23 cellular contexts compared by ENCODE assay signal in the genomic region with DNA sequence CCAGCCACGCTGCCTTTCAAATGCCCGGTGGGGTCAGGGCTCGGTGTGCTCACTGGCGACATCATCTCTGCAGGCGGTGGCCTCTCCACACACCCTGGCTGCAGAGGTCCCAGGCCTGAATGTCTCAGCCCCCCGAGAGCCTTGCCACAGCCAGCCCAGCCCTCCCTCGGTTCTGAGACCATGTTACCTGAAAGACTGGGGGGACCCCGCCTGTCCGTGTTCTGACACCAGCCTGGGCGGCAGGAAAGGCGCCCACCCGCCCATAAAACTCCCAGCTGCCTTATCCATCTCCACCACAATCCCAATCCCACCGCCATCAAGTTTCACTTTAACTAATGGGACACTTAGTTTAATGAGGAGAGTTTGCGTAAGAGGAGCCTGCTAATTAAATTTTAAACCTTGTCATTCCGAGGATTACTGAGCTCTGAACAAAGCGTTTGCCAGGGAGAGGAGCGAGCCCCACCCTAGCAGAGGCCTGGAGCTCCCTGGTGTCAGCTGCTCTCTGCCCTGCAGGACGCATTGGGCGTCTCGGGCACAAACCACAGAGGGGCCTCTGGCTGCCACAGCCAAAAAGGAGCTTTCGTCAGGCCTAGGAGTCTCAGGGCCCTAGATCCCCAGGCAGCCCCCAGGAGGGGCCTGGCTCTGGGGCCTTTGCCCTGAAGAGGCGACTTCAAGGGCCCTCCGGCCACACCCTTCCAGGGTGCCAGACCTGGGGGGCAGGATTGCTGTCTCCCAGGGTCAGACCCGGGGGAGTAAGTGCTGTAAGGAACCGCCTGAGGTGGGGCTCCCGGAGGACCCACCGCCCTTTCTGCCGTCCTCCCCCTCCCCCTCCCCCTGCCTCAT. TPM values are rescaled to one million over a fixed set of nuclear protein-coding genes. Genes with fewer than 3 reads are reported as not detected.
A peak's percentile ranks its signal among the peaks of the same experiment; 100 is the strongest.
DNase-seq lines count a peak whose midpoint lies in the region; ATAC-seq and TF ChIP-seq lines count a peak whose summit lies in the region.
"Had no signal": no experiment of that assay in that cellular context is flagged by ENCODE, and none has a peak within 500 bp of the region (broad histone marks: within the 10 kb centered on the region; RNA-seq: fewer than 3 reads in every experiment).

No MANE protein-coding gene starts in this region.

- no peak for ATAC-seq in activated CD4-positive, CD25-positive, alpha-beta regulatory T cell treated with anti-CD3 and anti-CD28 coated beads, Interleukin-2, amount 50 U/mL, for 24 hours
- ATAC-seq: heart right ventricle, left lung, upper lobe of right lung had no signal

- TF ChIP-seq POLR2A in NB4 (IDR thresholded peaks at IDR 0.05; ENCODE audit: extremely low read depth, insufficient read length), result no peak

- H3K27ac ChIP-seq in WERI-Rb-1 (peak overlapping the region; percentile 100), substantia nigra (ENCODE audit: low read depth, low read length, poor library complexity, severe bottlenecking) (no peak overlapping the region)
- H3K27ac ChIP-seq: heart right ventricle, left lung, upper lobe of right lung, VCaP had no signal

- no peak for TF ChIP-seq CTCF in NB4 (IDR thresholded peaks at IDR 0.05; ENCODE audit: low read depth, low read length)
- TF ChIP-seq CTCF in WERI-Rb-1 (IDR thresholded peaks at IDR 0.05; ENCODE audit: low read depth, low read length), result peak; percentile 34

- peaks cover 7% of the 10 kb centered on the region for H3K36me3 ChIP-seq in WERI-Rb-1
- H3K36me3 ChIP-seq: heart right ventricle, left lung, MG63, upper lobe of right lung had no signal

- H3K9me3 ChIP-seq in WERI-Rb-1 (ENCODE audit: severe bottlenecking), result no peaks in the 10 kb centered on the region
- H3K9me3 ChIP-seq: heart right ventricle, left lung, MG63, upper lobe of right lung had no signal

- no peaks in the 10 kb centered on the region for H3K27me3 ChIP-seq in WERI-Rb-1 (ENCODE audit: insufficient read depth, low read depth, severe bottlenecking)

- H3K4me3 ChIP-seq in NB4 (ENCODE audit: low read depth, low read length) (no peak overlapping the region), WERI-Rb-1 (ENCODE audit: low read depth, low read length) (peak overlapping the region; percentile 44)
- H3K4me3 ChIP-seq: heart right ventricle, left lung, MG63, upper lobe of right lung had no signal

- intact Hi-C loops in posterior vena cava (cut with DNase I), result loop anchor here in 1 of 2 donors (10.0 kb wide), 1 partner anchor 95 kb away; no protein-coding TSS in a partner anchor

- DNase-seq in NOMO-1 treated with DMSO at 0.1 percent for 48 hours (lab: John Stamatoyannopoulos, UW; ENCODE audit: unreplicated experiment) (peak; percentile 43), NOMO-1 treated with dmso at 0.1 percent for 144 hours (lab: John Stamatoyannopoulos, UW; ENCODE audit: unreplicated experiment) (no peak), NB4 (ENCODE audit: low read depth) (peak; percentile 77), WERI-Rb-1 (peak; percentile 96), renal cortical epithelial cell (ENCODE audit: low read depth) (peak; percentile 17), substantia nigra (lab: John Stamatoyannopoulos, UW) (no peak), posterior vena cava (ENCODE audit: low spot score) (no peak)
- DNase-seq: activated CD4-positive, alpha-beta T cell treated with anti-CD3 and anti-CD28 coated beads, Interleukin-2, amount 50 U/mL, for 4 hours; activated CD8-positive, alpha-beta memory T cell treated with anti-CD3 and anti-CD28 coated beads, Interleukin-2, amount 50 U/mL, for 48 hours; activated effector memory CD4-positive, alpha-beta T cell treated with Interleukin-2 at 50 U/mL for 16 hours; C1 segment of cervical spinal cord; endodermal cell; heart right ventricle; left lung; MG63; NCI-H1694; NCI-H446 treated with DMSO at 0.1 percent for 48 hours; T-helper 1 cell; upper lobe of right lung had no signal

RNA-seq across cellular contexts. Expression of a gene that starts 15.3 kb away (rescaled TPM):
- total RNA-seq in renal cortical epithelial cell (not detected in 2 replicates), posterior vena cava (not detected)
- total RNA-seq: endodermal cell, heart right ventricle, left lung, mononuclear cell, pulmonary artery endothelial cell, upper lobe of right lung had no signal

RNA-seq across cellular contexts. Expression of a gene that starts 56.0 kb away (rescaled TPM):
- total RNA-seq in renal cortical epithelial cell (9.2 and 10.3 TPM in 2 replicates), posterior vena cava (1 to 10 TPM; 5.8 to 6.6 TPM)

Comparison
In these comparisons a context has a peak if more than half of its experiments do, and no peak if none do; other contexts are left out.
1. DNase-seq: peak in NOMO-1 treated with DMSO at 0.1 percent for 48 hours (single experiment), NB4 (single experiment), WERI-Rb-1 (single experiment) and renal cortical epithelial cell (single experiment); none in NOMO-1 treated with dmso at 0.1 percent for 144 hours (single experiment), substantia nigra (0 of 49) and posterior vena cava (single experiment).